Comparison of ENCODE assay signal across 1 cellular context in genomic region chr2:53668624-53669026, GRCh38.
TF ChIP-seq lines count a peak whose summit lies in the region.

No MANE protein-coding gene starts in this region.

TF ChIP-seq in K562, 482 proteins besides CTCF, POLR2A, EP300 and RAD21 (continued from another document and continues in another):
- TF ChIP-seq HMG20A (CRISPR knock-in tag; conservative IDR thresholded peaks at IDR 0.05), result no peak
- TF ChIP-seq, protein P1, sequence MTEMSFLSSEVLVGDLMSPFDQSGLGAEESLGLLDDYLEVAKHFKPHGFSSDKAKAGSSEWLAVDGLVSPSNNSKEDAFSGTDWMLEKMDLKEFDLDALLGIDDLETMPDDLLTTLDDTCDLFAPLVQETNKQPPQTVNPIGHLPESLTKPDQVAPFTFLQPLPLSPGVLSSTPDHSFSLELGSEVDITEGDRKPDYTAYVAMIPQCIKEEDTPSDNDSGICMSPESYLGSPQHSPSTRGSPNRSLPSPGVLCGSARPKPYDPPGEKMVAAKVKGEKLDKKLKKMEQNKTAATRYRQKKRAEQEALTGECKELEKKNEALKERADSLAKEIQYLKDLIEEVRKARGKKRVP (CRISPR knock-in tag; IDR thresholded peaks at IDR 0.05), result no peak
- TF ChIP-seq HOXB6 (CRISPR knock-in tag; IDR thresholded peaks at IDR 0.05; ENCODE audit: borderline replicate concordance), result no peak
- TF ChIP-seq ATF1 (CRISPR knock-in tag; IDR thresholded peaks at IDR 0.05), result no peak
- TF ChIP-seq ATF1 (tag; IDR thresholded peaks at IDR 0.05), result peak; percentile 94
- no peak for TF ChIP-seq CTCFL (IDR thresholded peaks at IDR 0.05; ENCODE audit: borderline replicate concordance, insufficient read depth, low read depth, low read length, poor library complexity, severe bottlenecking)
- TF ChIP-seq TCFL5 (CRISPR knock-in tag; conservative IDR thresholded peaks at IDR 0.05), result no peak
- TF ChIP-seq SAP30 (IDR thresholded peaks at IDR 0.05; ENCODE audit: borderline replicate concordance, insufficient read depth, low read depth, low read length, poor library complexity, severe bottlenecking), result no peak
- TF ChIP-seq RBFOX2 (IDR thresholded peaks at IDR 0.05; ENCODE audit: low read depth, low read length), result no peak
- TF ChIP-seq IRF1 (CRISPR knock-in tag; IDR thresholded peaks at IDR 0.05; ENCODE audit: borderline replicate concordance), result no peak
- TF ChIP-seq RFX7 (CRISPR knock-in tag; IDR thresholded peaks at IDR 0.05), result no peak
- no peak for TF ChIP-seq MAX (CRISPR knock-in tag; IDR thresholded peaks at IDR 0.05)
- TF ChIP-seq ZNF589 (CRISPR knock-in tag; IDR thresholded peaks at IDR 0.05; ENCODE audit: low read depth), result peak; percentile 82; the same call in 1 of the 2 replicates
- TF ChIP-seq WHSC1 (IDR thresholded peaks at IDR 0.05; ENCODE audit: low read length), result no peak
- no peak for TF ChIP-seq RBM14 (IDR thresholded peaks at IDR 0.05; ENCODE audit: borderline replicate concordance, insufficient read depth, low read depth, low read length)
- no peak for TF ChIP-seq ZSCAN29 (IDR thresholded peaks at IDR 0.05)
- no peak for TF ChIP-seq CBX5 (IDR thresholded peaks at IDR 0.05; ENCODE audit: borderline replicate concordance, low read depth)
- TF ChIP-seq ZNF12 (CRISPR knock-in tag; IDR thresholded peaks at IDR 0.05), result no peak
- TF ChIP-seq RREB1 (CRISPR knock-in tag; IDR thresholded peaks at IDR 0.05), result no peak
- peak; percentile 56 to 61; a peak in 3 of 4 replicates for TF ChIP-seq FOXK2 (conservative IDR thresholded peaks at IDR 0.05 in 1 of 2, IDR thresholded peaks at IDR 0.05 in 1 of 2; ENCODE audit: low read depth in 2 of 2)
- TF ChIP-seq MED1 (CRISPR knock-in tag; IDR thresholded peaks at IDR 0.05; ENCODE audit: borderline replicate concordance), result no peak
- no peak for TF ChIP-seq CBX8 (IDR thresholded peaks at IDR 0.05; ENCODE audit: borderline replicate concordance, extremely low read depth, low read depth, low read length, poor library complexity, severe bottlenecking)
- TF ChIP-seq NFIC (IDR thresholded peaks at IDR 0.05), result peak; percentile 88
- TF ChIP-seq KAT8 (IDR thresholded peaks at IDR 0.05; ENCODE audit: low read depth), result no peak
- peak; percentile 70; the same call in 1 of the 2 replicates for TF ChIP-seq CEBPG (CRISPR knock-in tag; IDR thresholded peaks at IDR 0.05)
- TF ChIP-seq CEBPG (tag; conservative IDR thresholded peaks at IDR 0.05 in 1 of 2, IDR thresholded peaks at IDR 0.05 in 1 of 2), result peak in 1 of 2 experiments; percentile 87; a peak in 2 of 4 replicates
- TF ChIP-seq SRSF9 (IDR thresholded peaks at IDR 0.05; ENCODE audit: borderline replicate concordance, low read depth, low read length), result no peak
- TF ChIP-seq ELF1 (tag; IDR thresholded peaks at IDR 0.05), result no peak
- TF ChIP-seq, protein P2, sequence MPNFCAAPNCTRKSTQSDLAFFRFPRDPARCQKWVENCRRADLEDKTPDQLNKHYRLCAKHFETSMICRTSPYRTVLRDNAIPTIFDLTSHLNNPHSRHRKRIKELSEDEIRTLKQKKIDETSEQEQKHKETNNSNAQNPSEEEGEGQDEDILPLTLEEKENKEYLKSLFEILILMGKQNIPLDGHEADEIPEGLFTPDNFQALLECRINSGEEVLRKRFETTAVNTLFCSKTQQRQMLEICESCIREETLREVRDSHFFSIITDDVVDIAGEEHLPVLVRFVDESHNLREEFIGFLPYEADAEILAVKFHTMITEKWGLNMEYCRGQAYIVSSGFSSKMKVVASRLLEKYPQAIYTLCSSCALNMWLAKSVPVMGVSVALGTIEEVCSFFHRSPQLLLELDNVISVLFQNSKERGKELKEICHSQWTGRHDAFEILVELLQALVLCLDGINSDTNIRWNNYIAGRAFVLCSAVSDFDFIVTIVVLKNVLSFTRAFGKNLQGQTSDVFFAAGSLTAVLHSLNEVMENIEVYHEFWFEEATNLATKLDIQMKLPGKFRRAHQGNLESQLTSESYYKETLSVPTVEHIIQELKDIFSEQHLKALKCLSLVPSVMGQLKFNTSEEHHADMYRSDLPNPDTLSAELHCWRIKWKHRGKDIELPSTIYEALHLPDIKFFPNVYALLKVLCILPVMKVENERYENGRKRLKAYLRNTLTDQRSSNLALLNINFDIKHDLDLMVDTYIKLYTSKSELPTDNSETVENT (CRISPR knock-in tag; IDR thresholded peaks at IDR 0.05), result no peak
- peak; percentile 99 for TF ChIP-seq CTBP1 (IDR thresholded peaks at IDR 0.05; ENCODE audit: borderline replicate concordance)
- TF ChIP-seq IFI16 (CRISPR knock-in tag; IDR thresholded peaks at IDR 0.05), result no peak
- no peak for TF ChIP-seq ZNF511 (CRISPR knock-in tag; IDR thresholded peaks at IDR 0.05)
- TF ChIP-seq EP400 (IDR thresholded peaks at IDR 0.05), result peak; percentile 65; the same call in 1 of the 2 replicates
- TF ChIP-seq ERF (CRISPR knock-in tag; IDR thresholded peaks at IDR 0.05), result no peak
- TF ChIP-seq, protein P3, sequence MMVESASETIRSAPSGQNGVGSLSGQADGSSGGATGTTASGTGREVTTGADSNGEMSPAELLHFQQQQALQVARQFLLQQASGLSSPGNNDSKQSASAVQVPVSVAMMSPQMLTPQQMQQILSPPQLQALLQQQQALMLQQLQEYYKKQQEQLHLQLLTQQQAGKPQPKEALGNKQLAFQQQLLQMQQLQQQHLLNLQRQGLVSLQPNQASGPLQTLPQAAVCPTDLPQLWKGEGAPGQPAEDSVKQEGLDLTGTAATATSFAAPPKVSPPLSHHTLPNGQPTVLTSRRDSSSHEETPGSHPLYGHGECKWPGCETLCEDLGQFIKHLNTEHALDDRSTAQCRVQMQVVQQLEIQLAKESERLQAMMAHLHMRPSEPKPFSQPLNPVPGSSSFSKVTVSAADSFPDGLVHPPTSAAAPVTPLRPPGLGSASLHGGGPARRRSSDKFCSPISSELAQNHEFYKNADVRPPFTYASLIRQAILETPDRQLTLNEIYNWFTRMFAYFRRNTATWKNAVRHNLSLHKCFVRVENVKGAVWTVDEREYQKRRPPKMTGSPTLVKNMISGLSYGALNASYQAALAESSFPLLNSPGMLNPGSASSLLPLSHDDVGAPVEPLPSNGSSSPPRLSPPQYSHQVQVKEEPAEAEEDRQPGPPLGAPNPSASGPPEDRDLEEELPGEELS (CRISPR knock-in tag; IDR thresholded peaks at IDR 0.05; ENCODE audit: borderline replicate concordance), result no peak
- no peak for TF ChIP-seq PPARD (CRISPR knock-in tag; IDR thresholded peaks at IDR 0.05)
- TF ChIP-seq ZNF124 (CRISPR knock-in tag; IDR thresholded peaks at IDR 0.05), result no peak
- TF ChIP-seq ZNF696 (CRISPR knock-in tag; conservative IDR thresholded peaks at IDR 0.05), result no peak
- peak; percentile 93 for TF ChIP-seq MTA2 (IDR thresholded peaks at IDR 0.05; ENCODE audit: low read depth)
- peak; percentile 90 for TF ChIP-seq LCOR (CRISPR knock-in tag; IDR thresholded peaks at IDR 0.05)
- TF ChIP-seq ZNF583 (CRISPR knock-in tag; IDR thresholded peaks at IDR 0.05), result no peak
- no peak for TF ChIP-seq PCBP2 (IDR thresholded peaks at IDR 0.05; ENCODE audit: low read depth, low read length, poor library complexity, severe bottlenecking)
- no peak for TF ChIP-seq PRDM10 (IDR thresholded peaks at IDR 0.05; ENCODE audit: partially characterized antibody)
- TF ChIP-seq RBM22 (IDR thresholded peaks at IDR 0.05; ENCODE audit: low read depth, low read length, poor library complexity, severe bottlenecking), result no peak
- no peak for TF ChIP-seq SPI1 (IDR thresholded peaks at IDR 0.05; ENCODE audit: borderline replicate concordance, low read depth, low read length)
- TF ChIP-seq MTA3 (IDR thresholded peaks at IDR 0.05; ENCODE audit: borderline replicate concordance), result peak; percentile 96
